1 cellular context compared by ENCODE assay signal in genomic region chr11:63534895-63535461, GRCh38.
A peak's percentile ranks its signal among the peaks of the same experiment; 100 is the strongest.
TF ChIP-seq lines count a peak whose summit lies in the region.

No MANE protein-coding gene starts in this region.

TF ChIP-seq in GM12878, 131 proteins besides CTCF, POLR2A, EP300 and RAD21 (continues in another document):
- peak; percentile 25 to 50; a peak in 1 of 4 replicates for TF ChIP-seq IKZF2 (IDR thresholded peaks at IDR 0.05)
- no peak; the same call in 1 of the 2 replicates for TF ChIP-seq PKNOX1 (IDR thresholded peaks at IDR 0.05)
- TF ChIP-seq FOXK2 (IDR thresholded peaks at IDR 0.05): peak; percentile 53; the same call in 1 of the 2 replicates
- peak; percentile 99 for TF ChIP-seq ZNF592 (IDR thresholded peaks at IDR 0.05)
- peak; percentile 74 for TF ChIP-seq RUNX3 (IDR thresholded peaks at IDR 0.05; ENCODE audit: low read length)
- TF ChIP-seq BCL11A (IDR thresholded peaks at IDR 0.05; ENCODE audit: low read depth, low read length): 0 out of 2 replicates have a peak, but pooled peaks have one; percentile 15
- no peak for TF ChIP-seq SMAD5 (IDR thresholded peaks at IDR 0.05; ENCODE audit: low read depth)
- no peak for TF ChIP-seq WRNIP1 (IDR thresholded peaks at IDR 0.05; ENCODE audit: borderline replicate concordance, low read depth, low read length)
- peak; percentile 82 for TF ChIP-seq ATF7 (IDR thresholded peaks at IDR 0.05; ENCODE audit: low read depth)
- peak; percentile 45; the same call in 1 of the 2 replicates for TF ChIP-seq JUNB (IDR thresholded peaks at IDR 0.05)
- peak; percentile 45; the same call in 1 of the 2 replicates for TF ChIP-seq FOXM1 (IDR thresholded peaks at IDR 0.05; ENCODE audit: low read depth, low read length)
- no peak for TF ChIP-seq YBX1 (IDR thresholded peaks at IDR 0.05)
- TF ChIP-seq TCF12 (IDR thresholded peaks at IDR 0.05; ENCODE audit: low read depth, low read length): peak; percentile 43; the same call in 1 of the 2 replicates
- peak; percentile 44 for TF ChIP-seq SKIL (IDR thresholded peaks at IDR 0.05; ENCODE audit: low read depth, poor library complexity, severe bottlenecking)
- TF ChIP-seq DPF2 (IDR thresholded peaks at IDR 0.05): peak; percentile 36; the same call in 1 of the 2 replicates
- 0 out of 4 replicates have a peak, but pooled peaks of 1 of the 2 experiments have one; percentile 19 for TF ChIP-seq ETV6 (conservative IDR thresholded peaks at IDR 0.05 in 1 of 2, IDR thresholded peaks at IDR 0.05 in 1 of 2; ENCODE audit: borderline replicate concordance in 1 of 2, low read depth in 1 of 2)
- no peak for TF ChIP-seq SUPT20H (IDR thresholded peaks at IDR 0.05; ENCODE audit: borderline replicate concordance, control insufficient read depth, low read depth, low read length)
- TF ChIP-seq ZBTB4 (CRISPR knock-in tag; IDR thresholded peaks at IDR 0.05): peak; percentile 97
- TF ChIP-seq SIN3A (IDR thresholded peaks at IDR 0.05; ENCODE audit: low read depth, low read length): no peak
- peak; percentile 58; the same call in 1 of the 2 replicates for TF ChIP-seq NBN (IDR thresholded peaks at IDR 0.05)
- TF ChIP-seq SRF (IDR thresholded peaks at IDR 0.05; ENCODE audit: low read depth in 2 of 2, low read length in 2 of 2): peak; percentile 25 to 32; a peak in 2 of 4 replicates
- TF ChIP-seq YY1 (IDR thresholded peaks at IDR 0.05; ENCODE audit: low read depth, low read length): peak; percentile 78
- no peak for TF ChIP-seq TAF1 (IDR thresholded peaks at IDR 0.05; ENCODE audit: borderline replicate concordance, low read depth, low read length)
- 0 out of 4 replicates have a peak, but pooled peaks have one; percentile 3 to 12 for TF ChIP-seq BHLHE40 (IDR thresholded peaks at IDR 0.05; ENCODE audit: borderline replicate concordance in 1 of 2, low read depth in 2 of 2, low read length in 1 of 2)
- TF ChIP-seq PRDM15 (CRISPR knock-in tag; IDR thresholded peaks at IDR 0.05): peak; percentile 94
- peak; percentile 59 for TF ChIP-seq NFIC (IDR thresholded peaks at IDR 0.05; ENCODE audit: low read depth, low read length)
- TF ChIP-seq IRF4 (IDR thresholded peaks at IDR 0.05; ENCODE audit: low read depth, low read length): peak; percentile 26; the same call in 1 of the 2 replicates
- TF ChIP-seq NR2F1 (conservative IDR thresholded peaks at IDR 0.05): peak; percentile 28; the same call in 1 of the 2 replicates
- 0 out of 2 replicates have a peak, but pooled peaks have one; percentile 32 for TF ChIP-seq ZBED1 (IDR thresholded peaks at IDR 0.05; ENCODE audit: borderline replicate concordance)
- peak; percentile 55; the same call in 1 of the 2 replicates for TF ChIP-seq RELB (IDR thresholded peaks at IDR 0.05; ENCODE audit: low read depth)
- peak; percentile 63; the same call in 1 of the 2 replicates for TF ChIP-seq ATF2 (IDR thresholded peaks at IDR 0.05; ENCODE audit: low read length)
- TF ChIP-seq SP1 (IDR thresholded peaks at IDR 0.05; ENCODE audit: low read depth, low read length): peak; percentile 6
- TF ChIP-seq ZNF687 (IDR thresholded peaks at IDR 0.05): peak; percentile 99
